In the genomic region with DNA sequence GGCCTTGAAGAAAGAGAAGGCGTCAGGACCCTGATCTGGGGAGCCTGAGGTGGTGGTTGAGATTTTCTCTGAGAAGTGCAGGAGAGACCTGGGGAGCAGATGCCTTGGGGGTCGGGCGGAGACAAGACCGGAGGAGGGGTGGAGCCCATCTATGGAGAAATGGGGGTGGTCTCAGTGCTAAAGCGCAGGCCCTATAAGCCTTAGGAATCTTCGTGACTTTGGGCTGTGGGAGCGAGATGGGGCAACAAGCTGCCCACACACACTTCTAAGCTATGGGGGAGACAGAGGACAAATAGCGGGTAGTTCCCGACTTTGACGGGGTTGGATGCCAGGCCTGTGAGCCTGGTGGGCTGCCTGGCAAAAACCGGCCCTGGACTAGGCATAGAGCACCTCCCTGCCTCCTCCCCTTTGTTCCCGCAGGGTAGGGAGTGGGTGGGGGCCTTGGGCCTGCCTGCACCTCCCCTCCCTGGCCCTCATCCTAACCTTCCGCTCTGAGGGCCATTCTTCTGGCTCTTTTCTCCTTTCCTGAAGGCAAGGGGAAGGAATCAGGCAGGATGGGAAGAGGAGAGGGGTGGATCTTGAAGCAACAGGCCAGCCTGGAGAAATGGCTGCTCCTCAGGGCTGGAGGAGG, we compare ENCODE assay signal across 8 cellular contexts. TPM values are rescaled to one million over a fixed set of nuclear protein-coding genes. Genes with fewer than 3 reads are reported as not detected.
A peak's percentile ranks its signal among the peaks of the same experiment; 100 is the strongest.
DNase-seq lines count a peak whose midpoint lies in the region; ATAC-seq and TF ChIP-seq lines count a peak whose summit lies in the region.

No MANE protein-coding gene starts in this region.

- TF ChIP-seq EP300 in gastroesophageal sphincter (IDR thresholded peaks at IDR 0.05), result no peak

- H3K4me1 Mint-ChIP-seq in activated CD4-positive, alpha-beta T cell treated with anti-CD3 and anti-CD28 coated beads, Interleukin-2, amount 10 ng/mL, durations not matched to agents 7 days and 5 days, result peaks cover 39% of the 10 kb centered on the region
- peaks cover 38% of the 10 kb centered on the region for H3K4me1 Mint-ChIP-seq in activated T-cell treated with anti-CD3 and anti-CD28 coated beads, Interleukin-2, amount 50 U/mL, for 4 hours (ENCODE audit: low read depth)

- H3K4me2 ChIP-seq in parathyroid adenoma (ENCODE audit: low read length), result peak overlapping the region; percentile 94

- H3K4me3 ChIP-seq in gastroesophageal sphincter (peak overlapping the region; percentile 65 to 95), parathyroid adenoma (ENCODE audit: low read depth, low read length) (peak overlapping the region; percentile 68)

- H3K27ac ChIP-seq in gastroesophageal sphincter (peak overlapping the region; percentile 67 to 97 (median 96)), parathyroid adenoma (peak overlapping the region; percentile 81)

- H3K9me3 Mint-ChIP-seq in activated CD4-positive, alpha-beta T cell treated with anti-CD3 and anti-CD28 coated beads, Interleukin-2, amount 10 ng/mL, durations not matched to agents 7 days and 5 days, result no peaks in the 10 kb centered on the region
- no peaks in the 10 kb centered on the region for H3K9me3 Mint-ChIP-seq in activated T-cell treated with anti-CD3 and anti-CD28 coated beads, Interleukin-2, amount 50 U/mL, for 4 hours

- no peaks in the 10 kb centered on the region for H3K9me3 ChIP-seq in gastroesophageal sphincter
- H3K9me3 ChIP-seq in parathyroid adenoma (ENCODE audit: control insufficient read depth, low read length), result no peaks in the 10 kb centered on the region

- H3K36me3 ChIP-seq in gastroesophageal sphincter (peaks cover 0 to 40% of the 10 kb centered on the region in 2 donors), parathyroid adenoma (ENCODE audit: control insufficient read depth, insufficient read depth, low read length) (no peaks in the 10 kb centered on the region)

- H2AFZ ChIP-seq in parathyroid adenoma, result peak overlapping the region; percentile 95

- H3K27me3 ChIP-seq in gastroesophageal sphincter, result no peaks in the 10 kb centered on the region
- no peaks in the 10 kb centered on the region for H3K27me3 ChIP-seq in parathyroid adenoma (ENCODE audit: control insufficient read depth, insufficient read depth, low read length)

- no peak for DNase-seq in activated CD4-positive, alpha-beta T cell treated with anti-CD3 and anti-CD28 coated beads, Interleukin-2, amount 10 ng/mL, durations not matched to agents 7 days and 5 days
- no peak for DNase-seq in activated CD4-positive, alpha-beta T cell treated with anti-CD3 and anti-CD28 coated beads for 1 hour
- no peak for DNase-seq in activated T-cell treated with anti-CD3 and anti-CD28 coated beads, Interleukin-2, amount 50 U/mL, for 4 hours
- DNase-seq in H4 (ENCODE audit: low spot score) (no peak), GOT3 (lab: John Stamatoyannopoulos, UW) (no peak)
- no peak for DNase-seq in stimulated activated CD4-positive, alpha-beta T cell treated with anti-CD3 and anti-CD28 coated beads, Interleukin-1b, Interleukin-23, amount 100 ng/mL, for 48 hours

- peaks cover 24% of the 10 kb centered on the region for H3K36me3 Mint-ChIP-seq in activated CD4-positive, alpha-beta T cell treated with anti-CD3 and anti-CD28 coated beads, Interleukin-2, amount 10 ng/mL, durations not matched to agents 7 days and 5 days (ENCODE audit: low read depth)
- H3K36me3 Mint-ChIP-seq in activated T-cell treated with anti-CD3 and anti-CD28 coated beads, Interleukin-2, amount 50 U/mL, for 4 hours (ENCODE audit: insufficient read depth), result peaks cover 13% of the 10 kb centered on the region

- peak overlapping the region; percentile 98 for H3K27ac Mint-ChIP-seq in activated CD4-positive, alpha-beta T cell treated with anti-CD3 and anti-CD28 coated beads, Interleukin-2, amount 10 ng/mL, durations not matched to agents 7 days and 5 days

- whole genome bisulfite sequencing in gastroesophageal sphincter (ENCODE audit: low coverage in 1 of 2), 2 donors, result 0 to 2% methylated on average over 4 to 10 of the region's 13 CpGs

- POLR2A ChIA-PET in activated CD4-positive, alpha-beta T cell treated with anti-CD3 and anti-CD28 coated beads, Interleukin-2, amount 10 ng/mL, durations not matched to agents 7 days and 5 days (lab: Charles Lee), result no interaction called here

- no peaks in the 10 kb centered on the region for H3K27me3 Mint-ChIP-seq in activated CD4-positive, alpha-beta T cell treated with anti-CD3 and anti-CD28 coated beads, Interleukin-2, amount 10 ng/mL, durations not matched to agents 7 days and 5 days
- H3K27me3 Mint-ChIP-seq in activated T-cell treated with anti-CD3 and anti-CD28 coated beads, Interleukin-2, amount 50 U/mL, for 4 hours (ENCODE audit: low read depth), result no peaks in the 10 kb centered on the region

- H3K4me3 Mint-ChIP-seq in activated CD4-positive, alpha-beta T cell treated with anti-CD3 and anti-CD28 coated beads, Interleukin-2, amount 10 ng/mL, durations not matched to agents 7 days and 5 days, result peak overlapping the region; percentile 89
- H3K4me3 Mint-ChIP-seq in activated T-cell treated with anti-CD3 and anti-CD28 coated beads, Interleukin-2, amount 50 U/mL, for 4 hours, result peak overlapping the region; percentile 87

- peaks cover 0 to 39% (median 12%) of the 10 kb centered on the region in 3 donors for H3K4me1 ChIP-seq in gastroesophageal sphincter
- peaks cover 11% of the 10 kb centered on the region for H3K4me1 ChIP-seq in parathyroid adenoma

- CTCF ChIA-PET in activated CD4-positive, alpha-beta T cell treated with anti-CD3 and anti-CD28 coated beads, Interleukin-2, amount 10 ng/mL, durations not matched to agents 7 days and 5 days (lab: Charles Lee), result interaction anchor here (0.6 to 2.9 kb wide), 5 partner anchors 11 to 44 kb away, joined by 3 to 10 read pairs (median 5); a partner anchor contains a TSS

- no peak for ATAC-seq in activated T-cell treated with anti-CD3 and anti-CD28 coated beads, Interleukin-2, amount 50 U/mL, for 4 hours
- ATAC-seq in gastroesophageal sphincter, result peak; percentile 63

- peaks cover 3% of the 10 kb centered on the region for H3K79me2 ChIP-seq in parathyroid adenoma

- TF ChIP-seq CTCF in gastroesophageal sphincter (IDR thresholded peaks at IDR 0.05), result no peak
- TF ChIP-seq CTCF in parathyroid adenoma (IDR thresholded peaks at IDR 0.05), result no peak

- TF ChIP-seq POLR2A in gastroesophageal sphincter (IDR thresholded peaks at IDR 0.05), result no peak

- H3K9ac ChIP-seq in parathyroid adenoma, result peak overlapping the region; percentile 97

RNA-seq across cellular contexts. Expression of a gene that starts 0.9 kb away (rescaled TPM):
- 10 to 100 TPM; 94.5 TPM for total RNA-seq in activated CD4-positive, alpha-beta T cell treated with anti-CD3 and anti-CD28 coated beads, Interleukin-2, amount 10 ng/mL, durations not matched to agents 7 days and 5 days
- total RNA-seq in activated T-cell treated with anti-CD3 and anti-CD28 coated beads, Interleukin-2, amount 50 U/mL, for 4 hours, result 10 to 100 TPM; 60.2 to 69.1 (median 67.9) TPM
- 10 to 100 TPM; 56.7 to 95.9 (median 78.9) TPM for total RNA-seq in gastroesophageal sphincter
- 7.5 and 13.7 TPM in 2 replicates for total RNA-seq in H4 (2014; rRNA removed; shearing (Covaris generic))

RNA-seq across cellular contexts. Expression of a gene that starts 2.4 kb away (rescaled TPM):
- total RNA-seq in activated CD4-positive, alpha-beta T cell treated with anti-CD3 and anti-CD28 coated beads, Interleukin-2, amount 10 ng/mL, durations not matched to agents 7 days and 5 days, result 1 to 10 TPM; 1.5 to 2.1 TPM
- 1 to 10 TPM in 2 of 3 donors, under 1 TPM in 1; 0.46 to 1.4 (median 1.1) TPM for total RNA-seq in activated T-cell treated with anti-CD3 and anti-CD28 coated beads, Interleukin-2, amount 50 U/mL, for 4 hours
- 1 to 10 TPM in 3 of 4 donors, not detected in 1; 1.9 to 4.6 (median 2.4) TPM for total RNA-seq in gastroesophageal sphincter
- total RNA-seq in H4 (2014; rRNA removed; shearing (Covaris generic)), result 1.3 TPM in 1 of 2 replicates, not detected in the other

RNA-seq across cellular contexts. Expression of a gene that starts 11.4 kb away (rescaled TPM):
- total RNA-seq in activated CD4-positive, alpha-beta T cell treated with anti-CD3 and anti-CD28 coated beads, Interleukin-2, amount 10 ng/mL, durations not matched to agents 7 days and 5 days, result under 1 TPM in 1 of 2 experiments, not detected in 1; 0.15 TPM
- total RNA-seq in activated T-cell treated with anti-CD3 and anti-CD28 coated beads, Interleukin-2, amount 50 U/mL, for 4 hours, result under 1 TPM; 0.05 to 0.24 (median 0.08) TPM
- total RNA-seq in gastroesophageal sphincter, result 10 to 100 TPM in 2 of 4 donors, 1 to 10 TPM in 2; 6.7 to 33.9 (median 20.3) TPM
- total RNA-seq in H4 (2014; rRNA removed; shearing (Covaris generic)), result 0.29 TPM in 1 of 2 replicates, not detected in the other

RNA-seq across cellular contexts. Expression of a gene that starts 38.9 kb away (rescaled TPM):
- total RNA-seq in activated CD4-positive, alpha-beta T cell treated with anti-CD3 and anti-CD28 coated beads, Interleukin-2, amount 10 ng/mL, durations not matched to agents 7 days and 5 days, result under 1 TPM; 0.02 to 0.15 TPM
- under 1 TPM; 0.30 to 0.73 (median 0.40) TPM for total RNA-seq in activated T-cell treated with anti-CD3 and anti-CD28 coated beads, Interleukin-2, amount 50 U/mL, for 4 hours
- 100 to 1,000 TPM in 2 of 4 donors, 10 to 100 TPM in 2; 76.2 to 167 (median 95.8) TPM for total RNA-seq in gastroesophageal sphincter
- not detected in 2 replicates for total RNA-seq in H4 (2014; rRNA removed; shearing (Covaris generic))

RNA-seq across cellular contexts. Expression of a gene that starts 45.8 kb away (rescaled TPM):
- 10 to 100 TPM; 14.0 to 16.5 TPM for total RNA-seq in activated CD4-positive, alpha-beta T cell treated with anti-CD3 and anti-CD28 coated beads, Interleukin-2, amount 10 ng/mL, durations not matched to agents 7 days and 5 days
- total RNA-seq in activated T-cell treated with anti-CD3 and anti-CD28 coated beads, Interleukin-2, amount 50 U/mL, for 4 hours, result 1 to 10 TPM; 3.6 to 5.0 (median 4.8) TPM
- total RNA-seq in gastroesophageal sphincter, result 10 to 100 TPM in 2 of 4 donors, 1 to 10 TPM in 2; 7.1 to 16.8 (median 10.7) TPM
- total RNA-seq in H4 (2014; rRNA removed; shearing (Covaris generic)), result 3.3 and 3.4 TPM in 2 replicates
